Comparison of ENCODE assay signal across 24 cellular contexts in the genomic region with DNA sequence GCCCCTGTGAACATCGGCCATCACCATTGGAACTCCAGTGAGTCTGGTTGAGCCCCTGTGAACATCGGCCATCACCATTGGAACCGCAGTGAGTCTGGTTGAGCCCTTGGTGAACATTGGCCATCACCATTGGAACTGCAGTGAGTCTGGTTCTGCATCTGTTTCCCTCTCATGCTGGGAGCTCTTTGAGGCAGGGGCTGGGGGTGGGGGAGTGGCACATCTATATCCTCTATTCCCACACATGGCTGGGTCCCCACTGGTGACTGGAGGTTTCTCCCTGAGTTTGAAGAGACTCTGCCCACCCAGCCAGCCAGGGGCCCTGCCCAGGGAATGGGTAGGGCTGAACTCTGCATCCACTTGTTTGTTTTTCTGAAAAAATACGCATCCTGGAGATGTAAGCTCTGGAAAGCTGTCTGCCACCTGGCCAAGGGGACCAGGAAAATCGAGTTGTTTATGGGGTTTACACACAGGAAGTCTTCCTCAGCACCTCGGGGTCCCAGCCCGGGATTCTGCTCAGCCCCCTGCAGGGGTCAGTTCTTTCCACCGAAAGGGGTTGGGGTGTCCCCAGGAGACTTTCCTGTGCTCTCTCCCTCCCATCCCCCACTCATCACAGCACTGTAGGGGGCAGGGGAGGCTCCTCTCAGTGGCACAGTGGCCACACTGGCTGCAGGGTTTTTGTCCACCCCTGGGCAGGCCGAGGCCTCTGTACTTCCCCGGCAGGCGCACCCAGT.
"Had no signal": no experiment of that assay in that cellular context is flagged by ENCODE, and none has a peak within 500 bp of the region (broad histone marks: within the 10 kb centered on the region; RNA-seq: fewer than 3 reads in every experiment).

No MANE protein-coding gene starts in this region.

- H3K4me3 ChIP-seq: MG63, SJSA1, SK-N-MC had no signal

- H3K27me3 ChIP-seq: MG63, SJSA1 had no signal

- H3K36me3 ChIP-seq: MG63, SJSA1 had no signal

- H3K27ac ChIP-seq: SJSA1, SK-N-MC had no signal

- H3K9me3 ChIP-seq: MG63, SJSA1 had no signal

- DNase-seq: IMR-90, Karpas-422, KG1, MG63, NCI-H1092, NCI-H1105 treated with DMSO at 0.1 percent for 48 hours, NCI-H1417 treated with DMSO at 0.1 percent for 48 hours, NCI-H146, NCI-H187 treated with DMSO at 0.1 percent for 48 hours, NCI-H2029 treated with DMSO at 0.1 percent for 48 hours, NCI-H2171 treated with DMSO at 0.1 percent for 48 hours, NCI-H345, NCI-H446 treated with DMSO at 0.1 percent for 48 hours, NCI-H524, NCI-H526 treated with DMSO at 0.1 percent for 48 hours, NCI-H774, Right ventricle myocardium superior, RPMI8226, SIG-M5, SW 1271, T-cell had no signal

- ATAC-seq: HepG2, T-cell had no signal
